Comparison of ENCODE assay signal across 1 cellular context in the genomic region with DNA sequence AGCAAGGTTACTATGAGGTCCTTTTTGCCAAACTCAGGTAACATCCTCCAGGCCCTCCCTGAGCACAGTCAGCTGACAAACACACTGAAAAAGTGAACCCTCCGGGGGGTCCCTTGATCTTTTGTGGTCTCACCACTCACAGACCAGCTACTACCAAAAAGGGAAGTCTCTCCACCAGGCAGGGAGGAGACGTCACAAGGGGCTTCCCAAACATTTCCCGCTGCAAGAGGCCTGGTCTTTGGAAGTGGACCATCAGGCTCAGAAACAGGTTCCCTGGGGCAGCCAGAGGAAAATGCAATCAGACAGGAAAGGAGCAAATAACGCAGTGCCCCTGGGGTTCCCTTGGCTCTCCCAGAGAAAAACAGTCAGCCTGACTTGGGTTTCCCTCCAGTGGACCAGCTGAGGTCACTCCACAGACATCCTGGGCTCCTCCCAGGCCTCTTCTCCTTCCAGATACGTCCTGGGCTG.
TF ChIP-seq lines count a peak whose summit lies in the region.

No MANE protein-coding gene starts in this region.

TF ChIP-seq in WTC11, 78 proteins besides CTCF, POLR2A, EP300 and RAD21 (continued from another document):
- TF ChIP-seq, protein P1, sequence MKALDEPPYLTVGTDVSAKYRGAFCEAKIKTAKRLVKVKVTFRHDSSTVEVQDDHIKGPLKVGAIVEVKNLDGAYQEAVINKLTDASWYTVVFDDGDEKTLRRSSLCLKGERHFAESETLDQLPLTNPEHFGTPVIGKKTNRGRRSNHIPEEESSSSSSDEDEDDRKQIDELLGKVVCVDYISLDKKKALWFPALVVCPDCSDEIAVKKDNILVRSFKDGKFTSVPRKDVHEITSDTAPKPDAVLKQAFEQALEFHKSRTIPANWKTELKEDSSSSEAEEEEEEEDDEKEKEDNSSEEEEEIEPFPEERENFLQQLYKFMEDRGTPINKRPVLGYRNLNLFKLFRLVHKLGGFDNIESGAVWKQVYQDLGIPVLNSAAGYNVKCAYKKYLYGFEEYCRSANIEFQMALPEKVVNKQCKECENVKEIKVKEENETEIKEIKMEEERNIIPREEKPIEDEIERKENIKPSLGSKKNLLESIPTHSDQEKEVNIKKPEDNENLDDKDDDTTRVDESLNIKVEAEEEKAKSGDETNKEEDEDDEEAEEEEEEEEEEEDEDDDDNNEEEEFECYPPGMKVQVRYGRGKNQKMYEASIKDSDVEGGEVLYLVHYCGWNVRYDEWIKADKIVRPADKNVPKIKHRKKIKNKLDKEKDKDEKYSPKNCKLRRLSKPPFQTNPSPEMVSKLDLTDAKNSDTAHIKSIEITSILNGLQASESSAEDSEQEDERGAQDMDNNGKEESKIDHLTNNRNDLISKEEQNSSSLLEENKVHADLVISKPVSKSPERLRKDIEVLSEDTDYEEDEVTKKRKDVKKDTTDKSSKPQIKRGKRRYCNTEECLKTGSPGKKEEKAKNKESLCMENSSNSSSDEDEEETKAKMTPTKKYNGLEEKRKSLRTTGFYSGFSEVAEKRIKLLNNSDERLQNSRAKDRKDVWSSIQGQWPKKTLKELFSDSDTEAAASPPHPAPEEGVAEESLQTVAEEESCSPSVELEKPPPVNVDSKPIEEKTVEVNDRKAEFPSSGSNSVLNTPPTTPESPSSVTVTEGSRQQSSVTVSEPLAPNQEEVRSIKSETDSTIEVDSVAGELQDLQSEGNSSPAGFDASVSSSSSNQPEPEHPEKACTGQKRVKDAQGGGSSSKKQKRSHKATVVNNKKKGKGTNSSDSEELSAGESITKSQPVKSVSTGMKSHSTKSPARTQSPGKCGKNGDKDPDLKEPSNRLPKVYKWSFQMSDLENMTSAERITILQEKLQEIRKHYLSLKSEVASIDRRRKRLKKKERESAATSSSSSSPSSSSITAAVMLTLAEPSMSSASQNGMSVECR (CRISPR knock-in tag; IDR thresholded peaks at IDR 0.05; ENCODE audit: borderline replicate concordance) = no peak
- TF ChIP-seq, protein P2, sequence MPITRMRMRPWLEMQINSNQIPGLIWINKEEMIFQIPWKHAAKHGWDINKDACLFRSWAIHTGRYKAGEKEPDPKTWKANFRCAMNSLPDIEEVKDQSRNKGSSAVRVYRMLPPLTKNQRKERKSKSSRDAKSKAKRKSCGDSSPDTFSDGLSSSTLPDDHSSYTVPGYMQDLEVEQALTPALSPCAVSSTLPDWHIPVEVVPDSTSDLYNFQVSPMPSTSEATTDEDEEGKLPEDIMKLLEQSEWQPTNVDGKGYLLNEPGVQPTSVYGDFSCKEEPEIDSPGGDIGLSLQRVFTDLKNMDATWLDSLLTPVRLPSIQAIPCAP (CRISPR knock-in tag; IDR thresholded peaks at IDR 0.05) = no peak
- TF ChIP-seq, protein P3, sequence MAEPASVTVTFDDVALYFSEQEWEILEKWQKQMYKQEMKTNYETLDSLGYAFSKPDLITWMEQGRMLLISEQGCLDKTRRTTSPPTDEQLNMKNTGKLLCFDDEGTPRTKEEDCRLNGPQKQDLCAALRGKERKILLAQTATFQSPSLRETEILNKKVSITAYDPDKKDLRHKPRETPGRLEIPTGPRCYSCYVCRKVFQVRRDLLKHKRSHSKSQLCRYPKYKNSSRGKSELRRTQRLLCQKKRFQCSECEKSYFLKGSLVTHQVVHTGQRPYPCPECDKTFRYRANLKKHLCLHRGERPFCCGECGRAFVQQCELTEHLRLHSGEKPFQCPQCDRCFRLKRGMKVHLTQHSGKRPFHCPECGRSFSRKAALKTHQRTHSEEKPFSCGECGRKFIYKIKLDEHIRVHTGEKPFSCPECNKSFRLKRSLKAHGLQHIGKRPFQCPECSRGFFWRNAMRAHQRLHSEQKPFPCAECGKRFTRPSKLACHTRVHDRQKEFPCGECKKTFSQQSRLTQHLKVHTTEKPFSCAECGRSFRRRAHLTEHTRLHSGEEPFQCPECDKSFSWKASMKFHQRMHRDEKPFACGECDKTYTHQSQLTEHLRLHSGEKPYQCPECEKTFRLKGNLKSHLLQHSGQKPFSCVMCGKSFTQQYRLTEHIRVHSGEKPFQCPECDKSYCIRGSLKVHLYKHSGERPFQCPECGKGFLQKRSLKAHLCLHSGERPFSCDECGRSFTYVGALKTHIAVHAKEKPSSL (CRISPR knock-in tag; conservative IDR thresholded peaks at IDR 0.05) = no peak
- TF ChIP-seq, protein P4, sequence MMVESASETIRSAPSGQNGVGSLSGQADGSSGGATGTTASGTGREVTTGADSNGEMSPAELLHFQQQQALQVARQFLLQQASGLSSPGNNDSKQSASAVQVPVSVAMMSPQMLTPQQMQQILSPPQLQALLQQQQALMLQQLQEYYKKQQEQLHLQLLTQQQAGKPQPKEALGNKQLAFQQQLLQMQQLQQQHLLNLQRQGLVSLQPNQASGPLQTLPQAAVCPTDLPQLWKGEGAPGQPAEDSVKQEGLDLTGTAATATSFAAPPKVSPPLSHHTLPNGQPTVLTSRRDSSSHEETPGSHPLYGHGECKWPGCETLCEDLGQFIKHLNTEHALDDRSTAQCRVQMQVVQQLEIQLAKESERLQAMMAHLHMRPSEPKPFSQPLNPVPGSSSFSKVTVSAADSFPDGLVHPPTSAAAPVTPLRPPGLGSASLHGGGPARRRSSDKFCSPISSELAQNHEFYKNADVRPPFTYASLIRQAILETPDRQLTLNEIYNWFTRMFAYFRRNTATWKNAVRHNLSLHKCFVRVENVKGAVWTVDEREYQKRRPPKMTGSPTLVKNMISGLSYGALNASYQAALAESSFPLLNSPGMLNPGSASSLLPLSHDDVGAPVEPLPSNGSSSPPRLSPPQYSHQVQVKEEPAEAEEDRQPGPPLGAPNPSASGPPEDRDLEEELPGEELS (CRISPR knock-in tag; IDR thresholded peaks at IDR 0.05) = no peak
- TF ChIP-seq, protein P5, sequence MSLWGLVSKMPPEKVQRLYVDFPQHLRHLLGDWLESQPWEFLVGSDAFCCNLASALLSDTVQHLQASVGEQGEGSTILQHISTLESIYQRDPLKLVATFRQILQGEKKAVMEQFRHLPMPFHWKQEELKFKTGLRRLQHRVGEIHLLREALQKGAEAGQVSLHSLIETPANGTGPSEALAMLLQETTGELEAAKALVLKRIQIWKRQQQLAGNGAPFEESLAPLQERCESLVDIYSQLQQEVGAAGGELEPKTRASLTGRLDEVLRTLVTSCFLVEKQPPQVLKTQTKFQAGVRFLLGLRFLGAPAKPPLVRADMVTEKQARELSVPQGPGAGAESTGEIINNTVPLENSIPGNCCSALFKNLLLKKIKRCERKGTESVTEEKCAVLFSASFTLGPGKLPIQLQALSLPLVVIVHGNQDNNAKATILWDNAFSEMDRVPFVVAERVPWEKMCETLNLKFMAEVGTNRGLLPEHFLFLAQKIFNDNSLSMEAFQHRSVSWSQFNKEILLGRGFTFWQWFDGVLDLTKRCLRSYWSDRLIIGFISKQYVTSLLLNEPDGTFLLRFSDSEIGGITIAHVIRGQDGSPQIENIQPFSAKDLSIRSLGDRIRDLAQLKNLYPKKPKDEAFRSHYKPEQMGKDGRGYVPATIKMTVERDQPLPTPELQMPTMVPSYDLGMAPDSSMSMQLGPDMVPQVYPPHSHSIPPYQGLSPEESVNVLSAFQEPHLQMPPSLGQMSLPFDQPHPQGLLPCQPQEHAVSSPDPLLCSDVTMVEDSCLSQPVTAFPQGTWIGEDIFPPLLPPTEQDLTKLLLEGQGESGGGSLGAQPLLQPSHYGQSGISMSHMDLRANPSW (CRISPR knock-in tag; conservative IDR thresholded peaks at IDR 0.05; ENCODE audit: low read depth) = no peak
